In the genomic region with DNA sequence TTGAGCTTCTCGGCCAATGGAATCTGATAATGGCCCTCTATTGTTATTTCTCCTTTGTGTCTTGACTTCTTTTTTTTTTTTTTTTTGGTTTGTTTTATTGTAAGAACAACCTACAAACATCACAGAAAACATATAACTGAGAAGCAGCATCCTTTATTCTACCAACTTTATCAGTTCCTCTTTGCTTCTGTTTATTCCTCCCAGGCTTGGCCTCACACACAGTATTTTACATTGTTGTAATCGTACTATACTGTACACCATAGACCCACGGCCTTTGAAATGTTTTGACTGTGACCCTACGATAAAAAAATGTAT, we compare ENCODE assay signal across 8 cellular contexts. TPM values are rescaled to one million over a fixed set of nuclear protein-coding genes. Genes with fewer than 3 reads are reported as not detected.
DNase-seq lines count a peak whose midpoint lies in the region; ATAC-seq and TF ChIP-seq lines count a peak whose summit lies in the region.

No MANE protein-coding gene starts in this region.

- no peaks in the 10 kb centered on the region; a peak in 1 of 5 replicates for H3K9me3 Mint-ChIP-seq in H9

- no peak overlapping the region for H3T11ph ChIP-seq in H9 (ENCODE audit: low read length)

- H3K27me3 Mint-ChIP-seq in H9 (ENCODE audit: low read depth), result peaks cover 24% of the 10 kb centered on the region

- H2AK5ac ChIP-seq in H9 (ENCODE audit: insufficient read length, low read length), result no peak overlapping the region

- no peaks in the 10 kb centered on the region for H3K79me1 ChIP-seq in H9 (ENCODE audit: insufficient read depth, low read depth, low read length, poor library complexity, severe bottlenecking)

- no peak for ATAC-seq in HG03457 (IDR thresholded peaks at IDR 0.05; ENCODE audit: unreplicated experiment)
- ATAC-seq in HG03025 (IDR thresholded peaks at IDR 0.05; ENCODE audit: low FRiP score, unreplicated experiment), result no peak

- H3K4me1 ChIP-seq in H9 (ENCODE audit: insufficient read depth, low read length), result peaks cover 2% of the 10 kb centered on the region; the same call in 1 of the 2 replicates

- H3K4me1 Mint-ChIP-seq in H9, result peaks cover 25 to 32% of the 10 kb centered on the region in 2 experiments

- H3K4me2 ChIP-seq in H9 (ENCODE audit: insufficient read depth, insufficient read length, low read length), result peak overlapping the region; percentile 66

- no peak overlapping the region for H3K18ac ChIP-seq in H9 (ENCODE audit: insufficient read length, low read depth, low read length)

- no peaks in the 10 kb centered on the region for H3K79me2 ChIP-seq in H9 (ENCODE audit: insufficient read depth, low read length)

- no peaks in the 10 kb centered on the region; a peak in 1 of 7 replicates for H3K36me3 Mint-ChIP-seq in H9 (ENCODE audit: insufficient read depth in 1 of 3, low read depth in 3 of 3)

- no peak overlapping the region for H4K5ac ChIP-seq in H9 (ENCODE audit: insufficient read length, low read depth, low read length)

- DNase-seq in H9 (no peak), fibroblast of villous mesenchyme (ENCODE audit: low read depth) (no peak), skeletal muscle cell (ENCODE audit: low read depth) (no peak), NCI-H2196 treated with DMSO at 0.1 percent for 48 hours (lab: John Stamatoyannopoulos, UW; ENCODE audit: unreplicated experiment) (no peak)
- no peak for DNase-seq in stimulated activated CD4-positive, alpha-beta T cell treated with anti-CD3 and anti-CD28 coated beads, Interleukin-2, amount 100 ng/mL, for 48 hours

- H3K4me3 ChIP-seq in fibroblast of villous mesenchyme (ENCODE audit: low read depth, low read length), result peak overlapping the region; percentile 74
- H3K4me3 ChIP-seq in skeletal muscle cell (ENCODE audit: low read depth, low read length), result peak overlapping the region; percentile 57

- H3K27ac ChIP-seq in H9 (ENCODE audit: insufficient read length, low read depth, low read length) (no peak overlapping the region), VCaP (peak overlapping the region; percentile 76; the same call in 1 of the 2 replicates)

- no CpG with 5 or more reads among the region's 4 CpGs for WGBS in H9 (ENCODE audit: extremely low coverage, insufficient read length, low lambda C conversion rate)

- no peak overlapping the region for H3K56ac ChIP-seq in H9 (ENCODE audit: insufficient read length, low read depth, low read length)

- H3K14ac ChIP-seq in H9 (ENCODE audit: insufficient read depth, low read length), result no peak overlapping the region

- H3K27ac Mint-ChIP-seq in H9, result peak overlapping the region; percentile 97 to 99 (median 98); a peak in 6 of 7 replicates

- H2BK120ac ChIP-seq in H9 (ENCODE audit: low read depth, low read length, poor library complexity, severe bottlenecking), result no peak overlapping the region

- no peaks in the 10 kb centered on the region for H3K9me3 ChIP-seq in H9 (ENCODE audit: control insufficient read depth, low read depth, low read length)

- no peak overlapping the region for H3K4ac ChIP-seq in H9 (ENCODE audit: low read depth, low read length)

- TF ChIP-seq CTCF in H9 (conservative IDR thresholded peaks at IDR 0.05), result no peak
- no peak for TF ChIP-seq CTCF in VCaP (conservative IDR thresholded peaks at IDR 0.05)
- TF ChIP-seq CTCF in fibroblast of villous mesenchyme (IDR thresholded peaks at IDR 0.05; ENCODE audit: insufficient read depth, low read depth, low read length), result no peak

- H2AFZ ChIP-seq in H9 (ENCODE audit: low read length), result no peak overlapping the region

- H4K91ac ChIP-seq in H9 (ENCODE audit: insufficient read length, low read depth, low read length), result no peak overlapping the region

- H3K9ac ChIP-seq in H9 (ENCODE audit: extremely low read depth, insufficient read length, low read length), result no peak overlapping the region

- no peaks in the 10 kb centered on the region for H3K27me3 ChIP-seq in H9 (ENCODE audit: insufficient read depth, low read length)

- no peak overlapping the region for H2BK5ac ChIP-seq in H9 (ENCODE audit: insufficient read length, low read length)

- peak overlapping the region; percentile 82 to 95 for H3K4me3 Mint-ChIP-seq in H9

- no peak overlapping the region for H2BK12ac ChIP-seq in H9 (ENCODE audit: insufficient read length, low read depth, low read length)

- H2BK15ac ChIP-seq in H9 (ENCODE audit: low read depth, low read length), result no peak overlapping the region

- no peak overlapping the region for H2BK20ac ChIP-seq in H9 (ENCODE audit: low read depth, low read length, poor library complexity, severe bottlenecking)

- peaks cover 2% of the 10 kb centered on the region for H4K20me1 ChIP-seq in H9 (ENCODE audit: control insufficient read depth, insufficient read depth, insufficient read length)

- H4K8ac ChIP-seq in H9 (replicated peaks; ENCODE audit: insufficient read length, low read depth, low read length), result no peak overlapping the region

- no peaks in the 10 kb centered on the region for H3K23me2 ChIP-seq in H9 (ENCODE audit: insufficient read length, low read depth, low read length, poor library complexity, severe bottlenecking)

- no peak overlapping the region for H3K23ac ChIP-seq in H9 (ENCODE audit: insufficient read length, low read depth, low read length)

RNA-seq across cellular contexts. Expression of a gene that starts 0.6 kb away (rescaled TPM):
- total RNA-seq in H9 (2021) (28.0 and 31.9 TPM in 2 replicates), fibroblast of villous mesenchyme (12.5 and 18.4 TPM in 2 replicates)
